14 cellular contexts compared by ENCODE assay signal in the genomic region with DNA sequence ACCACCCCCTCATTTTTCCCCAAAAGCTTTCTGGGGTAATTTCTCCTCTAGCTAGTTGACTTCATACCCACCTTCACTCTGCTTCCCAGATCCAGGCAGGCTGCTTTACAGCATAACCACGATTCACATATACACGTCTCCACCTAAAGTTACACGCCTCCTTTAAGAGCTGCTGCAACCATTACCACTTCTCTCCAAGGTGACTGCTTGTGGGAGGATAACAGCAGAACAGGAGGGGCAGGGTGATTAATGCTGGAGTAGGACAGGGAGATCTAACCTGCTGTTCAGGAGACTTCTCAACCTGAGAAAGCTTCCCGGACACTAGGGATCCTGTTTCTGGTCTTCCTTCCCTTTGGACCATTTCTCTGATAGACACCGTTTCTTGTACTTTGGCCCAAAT.
"Had no signal": no experiment of that assay in that cellular context is flagged by ENCODE, and none has a peak within 500 bp of the region (broad histone marks: within the 10 kb centered on the region; RNA-seq: fewer than 3 reads in every experiment).

No MANE protein-coding gene starts in this region.

- ATAC-seq: heart right ventricle; natural killer cell; stimulated activated naive CD8-positive, alpha-beta T cell treated with anti-CD3 and anti-CD28 coated beads, Interleukin-15, Interleukin-2, amounts not matched to agents 100 U/mL and 50 U/mL, for 24 hours had no signal

- H3K27ac ChIP-seq: dorsolateral prefrontal cortex, heart right ventricle, tibial nerve, vagina had no signal

- H3K9me3 ChIP-seq: heart right ventricle, tibial nerve, vagina had no signal

- H3K4me3 ChIP-seq: dorsolateral prefrontal cortex, heart right ventricle, tibial nerve, vagina had no signal

- H3K36me3 Mint-ChIP-seq: activated CD4-positive, alpha-beta memory T cell treated with anti-CD3 and anti-CD28 coated beads for 36 hours; natural killer cell had no signal

- H3K4me3 Mint-ChIP-seq: activated B cell treated with CpG ODN at 0.5 μM for 24 hours; activated CD4-positive, alpha-beta memory T cell treated with anti-CD3 and anti-CD28 coated beads for 36 hours; activated naive CD8-positive, alpha-beta T cell; natural killer cell had no signal

- H3K27ac Mint-ChIP-seq: activated B cell treated with CpG ODN at 0.5 μM for 24 hours; activated CD4-positive, alpha-beta memory T cell treated with anti-CD3 and anti-CD28 coated beads for 36 hours; activated naive CD8-positive, alpha-beta T cell; natural killer cell had no signal

- H3K27me3 Mint-ChIP-seq: activated B cell treated with CpG ODN at 0.5 μM for 24 hours; activated CD4-positive, alpha-beta memory T cell treated with anti-CD3 and anti-CD28 coated beads for 36 hours had no signal

- H3K4me1 Mint-ChIP-seq: activated B cell treated with CpG ODN at 0.5 μM for 24 hours had no signal

- H3K27me3 ChIP-seq: dorsolateral prefrontal cortex, heart right ventricle, tibial nerve, vagina had no signal

- DNase-seq: activated B cell treated with CpG ODN at 0.5 μM for 24 hours; activated CD4-positive, alpha-beta memory T cell treated with anti-CD3 and anti-CD28 coated beads for 36 hours; activated CD4-positive, alpha-beta T cell treated with anti-CD3 and anti-CD28 coated beads for 4 hours; dorsolateral prefrontal cortex; heart right ventricle; natural killer cell; stimulated activated CD4-positive, alpha-beta T cell treated with anti-CD3 and anti-CD28 coated beads, Interleukin-2, amount 100 ng/mL, for 24 hours; stimulated activated naive CD8-positive, alpha-beta T cell treated with anti-CD3 and anti-CD28 coated beads, Interleukin-15, Interleukin-2, amounts not matched to agents 100 U/mL and 50 U/mL, for 24 hours; substantia nigra had no signal

- FAIRE-seq: frontal cortex, TTC549 had no signal

- H3K36me3 ChIP-seq: heart right ventricle, tibial nerve, vagina had no signal

- H3K9me3 Mint-ChIP-seq: activated B cell treated with CpG ODN at 0.5 μM for 24 hours; activated CD4-positive, alpha-beta memory T cell treated with anti-CD3 and anti-CD28 coated beads for 36 hours; natural killer cell had no signal
